13 cellular contexts compared by ENCODE assay signal in the genomic region with DNA sequence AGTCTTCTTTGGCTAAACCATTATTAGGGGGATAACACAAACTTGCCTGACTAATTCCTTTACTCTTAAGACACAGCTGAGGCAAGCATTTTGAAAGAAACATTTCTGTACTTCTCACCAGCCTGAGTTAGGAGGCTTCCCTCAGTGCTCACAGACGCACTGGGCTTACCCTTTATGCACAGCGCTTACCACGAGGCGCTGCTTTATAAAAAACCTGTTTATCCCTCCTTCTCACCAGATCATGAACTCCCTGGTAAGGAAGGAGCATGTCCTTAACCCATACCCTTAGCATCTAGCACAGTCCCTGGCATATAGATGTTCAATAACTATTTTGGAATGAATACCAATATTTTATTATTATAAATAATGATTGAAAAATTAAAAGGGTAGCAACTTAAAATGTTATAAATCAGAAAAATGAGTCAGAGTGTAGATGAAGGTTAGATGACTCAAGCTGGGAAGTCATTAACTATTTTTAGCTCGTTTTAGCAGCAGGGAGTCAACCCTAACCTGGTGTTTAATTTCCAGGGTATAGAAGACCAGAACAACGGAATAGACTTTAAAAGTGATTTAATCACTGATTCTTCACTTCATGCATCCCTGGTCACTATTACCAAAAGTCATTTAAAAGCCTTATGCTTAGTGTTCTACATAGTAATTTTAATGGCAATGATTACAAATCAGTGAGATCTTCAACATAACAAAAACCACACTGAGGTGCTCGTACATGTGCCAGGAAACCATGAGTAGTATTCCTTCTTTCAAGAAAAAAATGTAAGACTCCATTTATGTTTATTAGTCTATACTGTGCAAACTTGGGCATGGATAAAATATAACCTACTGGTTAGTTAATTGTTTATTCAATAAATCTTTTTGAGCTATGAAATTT. TPM values are rescaled to one million over a fixed set of nuclear protein-coding genes. Genes with fewer than 3 reads are reported as not detected.
DNase-seq lines count a peak whose midpoint lies in the region; FAIRE-seq and TF ChIP-seq lines count a peak whose summit lies in the region.
"Had no signal": no experiment of that assay in that cellular context is flagged by ENCODE, and none has a peak within 500 bp of the region (broad histone marks: within the 10 kb centered on the region; RNA-seq: fewer than 3 reads in every experiment).

No MANE protein-coding gene starts in this region.

- in situ Hi-C loops in GM13977 (cut with MboI; ENCODE audit: low pct_unique_long_range_greater_than_20kb, low sequenced_read_pairs, unreplicated experiment), result no loop called here

- no peaks in the 10 kb centered on the region for H3K9me3 ChIP-seq in astrocyte (ENCODE audit: insufficient read depth, low read depth, low read length)
- H3K9me3 ChIP-seq in ascending aorta, result no peaks in the 10 kb centered on the region
- H3K9me3 ChIP-seq: spleen, upper lobe of left lung had no signal

- peak overlapping the region; percentile 74 for H3K4me2 ChIP-seq in astrocyte (ENCODE audit: low read length)

- no peaks in the 10 kb centered on the region for H3K27me3 ChIP-seq in astrocyte (ENCODE audit: insufficient read depth, low read length)
- no peaks in the 10 kb centered on the region for H3K27me3 ChIP-seq in ascending aorta

- H3K9me3 Mint-ChIP-seq in astrocyte (ENCODE audit: unreplicated experiment), result peaks cover under 1% of the 10 kb centered on the region

- H4K20me1 ChIP-seq in astrocyte (ENCODE audit: insufficient read depth, low read length), result no peaks in the 10 kb centered on the region

- TF ChIP-seq CTCF in astrocyte (IDR thresholded peaks at IDR 0.05; ENCODE audit: insufficient read depth, low read depth, low read length), result no peak
- no peak for TF ChIP-seq CTCF in ascending aorta (IDR thresholded peaks at IDR 0.05)
- TF ChIP-seq CTCF in GM13977 (IDR thresholded peaks at IDR 0.05; ENCODE audit: extremely low read depth, insufficient read depth, missing control alignments), result no peak

- H3K36me3 ChIP-seq in astrocyte (ENCODE audit: insufficient read depth, low read length) (no peaks in the 10 kb centered on the region), ascending aorta (no peaks in the 10 kb centered on the region)
- H3K36me3 ChIP-seq: spleen, upper lobe of left lung had no signal

- H3K27ac ChIP-seq in astrocyte (ENCODE audit: low read depth, low read length) (peak overlapping the region; percentile 63), ascending aorta (no peak overlapping the region)
- H3K27ac ChIP-seq: spleen, upper lobe of left lung had no signal

- no peak overlapping the region for H3K4me3 Mint-ChIP-seq in astrocyte (ENCODE audit: unreplicated experiment)

- peak overlapping the region; percentile 51 for H3K9ac ChIP-seq in astrocyte (ENCODE audit: low read length)

- no peaks in the 10 kb centered on the region for H3K79me2 ChIP-seq in astrocyte (ENCODE audit: insufficient read depth, low read length)

- DNase-seq in NOMO-1 treated with DMSO at 0.1 percent for 48 hours (lab: John Stamatoyannopoulos, UW; ENCODE audit: unreplicated experiment) (peak; percentile 25), NOMO-1 treated with dmso at 0.1 percent for 144 hours (lab: John Stamatoyannopoulos, UW; ENCODE audit: unreplicated experiment) (no peak), astrocyte (ENCODE audit: low read depth) (peak; percentile 78), iris pigment epithelial cell (ENCODE audit: low read depth) (peak; percentile 68), urothelium cell line (ENCODE audit: low spot score) (peak; percentile 38), Kasumi-1 (lab: John Stamatoyannopoulos, UW) (no peak), ascending aorta (ENCODE audit: low spot score in 2 of 2) (no peak), GM13977 (ENCODE audit: low spot score) (no peak)
- DNase-seq: DMS153, SHP77, spleen, upper lobe of left lung had no signal

- peak overlapping the region; percentile 45 for H2AFZ ChIP-seq in astrocyte (ENCODE audit: low read depth, low read length)

- H3K27ac Mint-ChIP-seq in astrocyte (ENCODE audit: unreplicated experiment), result no peak overlapping the region

- intact Hi-C loops in ascending aorta (cut with DNase I), result loop anchor here (5.0 to 10.0 kb wide), 3 partner anchors 113 to 835 kb away; a partner anchor contains a TSS

- H3K36me3 Mint-ChIP-seq in astrocyte (ENCODE audit: low read depth, unreplicated experiment), result no peaks in the 10 kb centered on the region

- no peak for FAIRE-seq in astrocyte (lab: Jason Lieb, UNC)
- no peak for FAIRE-seq in urothelium cell line (lab: Jason Lieb, UNC)
- FAIRE-seq: TTC549 had no signal

- H3K4me1 ChIP-seq in astrocyte (ENCODE audit: insufficient read depth, low read length), result peaks cover 20% of the 10 kb centered on the region
- H3K4me1 ChIP-seq in ascending aorta, result peaks cover 0 to 14% of the 10 kb centered on the region in 2 donors

- H3K4me3 ChIP-seq in astrocyte (ENCODE audit: insufficient read depth, low read depth, low read length), result no peak overlapping the region
- no peak overlapping the region for H3K4me3 ChIP-seq in ascending aorta
- H3K4me3 ChIP-seq: spleen, upper lobe of left lung had no signal

- peaks cover 9% of the 10 kb centered on the region for H3K4me1 Mint-ChIP-seq in astrocyte (ENCODE audit: low read depth, unreplicated experiment)

- H3K27me3 Mint-ChIP-seq in astrocyte (ENCODE audit: low read depth, unreplicated experiment), result no peaks in the 10 kb centered on the region

RNA-seq across cellular contexts. Expression of a gene that starts 4.1 kb away (rescaled TPM):
- 32.4 and 32.8 TPM in 2 replicates for total RNA-seq in astrocyte
- total RNA-seq in ascending aorta, result 93.6 TPM

Comparison
In these comparisons a context has a peak if more than half of its experiments do, and no peak if none do; other contexts are left out.
1. DNase-seq: peak in NOMO-1 treated with DMSO at 0.1 percent for 48 hours (single experiment), astrocyte (single experiment), iris pigment epithelial cell (single experiment) and urothelium cell line (single experiment); none in NOMO-1 treated with dmso at 0.1 percent for 144 hours (single experiment), Kasumi-1 (0 of 2), ascending aorta (0 of 2) and GM13977 (single experiment).